ENCODE assay signal across 11 cellular contexts in genomic region chr1:212981571-212982328, GRCh38. TPM values are rescaled to one million over a fixed set of nuclear protein-coding genes. Genes with fewer than 3 reads are reported as not detected.
DNase-seq lines count a peak whose midpoint lies in the region; ATAC-seq, FAIRE-seq and TF ChIP-seq lines count a peak whose summit lies in the region.
"Had no signal": no experiment of that assay in that cellular context is flagged by ENCODE, and none has a peak within 500 bp of the region (broad histone marks: within the 10 kb centered on the region; RNA-seq: fewer than 3 reads in every experiment).

No MANE protein-coding gene starts in this region.

- no peak overlapping the region for H3K27ac ChIP-seq in IMR-90 (ENCODE audit: insufficient read depth, low read length)
- H3K27ac ChIP-seq: neutrophil, SJSA1 had no signal

- H3K4ac ChIP-seq in IMR-90 (ENCODE audit: low read depth, low read length): no peak overlapping the region

- H3K36me3 Mint-ChIP-seq in osteocyte (ENCODE audit: unreplicated experiment) (no peaks in the 10 kb centered on the region), MCF 10A (ENCODE audit: insufficient read depth, unreplicated experiment) (no peaks in the 10 kb centered on the region)

- CTCF ChIA-PET in IMR-90 (lab: Yijun Ruan, JAX): interaction anchor here (2.8 kb wide), 1 partner anchor 14 kb away, joined by 10 read pairs; no protein-coding TSS in a partner anchor
- CTCF ChIA-PET in MCF 10A (lab: Yijun Ruan, JAX): interaction anchor here (0.8 to 1.2 kb wide), 5 partner anchors 9 to 15 kb away, joined by 3 to 5 read pairs (median 4); no protein-coding TSS in a partner anchor

- BruUV-seq in IMR-90 (replicated peaks; lab: Mats Ljungman, UMichigan): no TSS peak
- no TSS peak for BruUV-seq in MCF 10A (replicated peaks; lab: Mats Ljungman, UMichigan)

- H2BK15ac ChIP-seq in IMR-90 (ENCODE audit: low read depth, low read length): no peak overlapping the region

- no peaks in the 10 kb centered on the region for H4K20me1 ChIP-seq in IMR-90 (ENCODE audit: insufficient read depth, low read length)

- POLR2A ChIA-PET in IMR-90 (lab: Charles Lee; ENCODE audit: unreplicated experiment) (no interaction called here), MCF 10A (lab: Yijun Ruan, JAX) (no interaction called here)

- no peak overlapping the region for H4K8ac ChIP-seq in IMR-90 (ENCODE audit: low read depth in 2 of 2, low read length in 2 of 2)

- H3K79me1 ChIP-seq in IMR-90 (ENCODE audit: low read depth in 1 of 2, low read length in 2 of 2): no peaks in the 10 kb centered on the region

- TF ChIP-seq POLR2A in GM12891 (IDR thresholded peaks at IDR 0.05; ENCODE audit: low read depth, low read length): no peak
- no peak for TF ChIP-seq POLR2A in IMR-90 (IDR thresholded peaks at IDR 0.05; ENCODE audit: low read depth, low read length)

- no peak overlapping the region for H2AK9ac ChIP-seq in IMR-90 (replicated peaks; ENCODE audit: low read depth, low read length, poor library complexity)

- no peaks in the 10 kb centered on the region for H3K27me3 ChIP-seq in IMR-90 (ENCODE audit: control insufficient read depth, insufficient read depth, low read length)
- H3K27me3 ChIP-seq: neutrophil, SJSA1 had no signal

- no peaks in the 10 kb centered on the region for H3K9me3 ChIP-seq in IMR-90 (ENCODE audit: control insufficient read depth, insufficient read depth, low read length)
- H3K9me3 ChIP-seq: neutrophil, SJSA1 had no signal

- H3K14ac ChIP-seq in IMR-90 (replicated peaks; ENCODE audit: low read depth, low read length): no peak overlapping the region

- H4K91ac ChIP-seq in IMR-90 (ENCODE audit: insufficient read depth, low read depth, low read length): no peak overlapping the region

- no peak overlapping the region for H2BK20ac ChIP-seq in IMR-90 (ENCODE audit: low read depth, low read length)

- H3K4me1 Mint-ChIP-seq in osteocyte (ENCODE audit: unreplicated experiment) (peaks cover 4% of the 10 kb centered on the region), MCF 10A (ENCODE audit: insufficient read depth, unreplicated experiment) (no peaks in the 10 kb centered on the region)

- no peak for TF ChIP-seq RAD21 in IMR-90 (IDR thresholded peaks at IDR 0.05; ENCODE audit: low read length)

- H2BK120ac ChIP-seq in IMR-90 (ENCODE audit: low read depth, low read length): no peak overlapping the region

- H3K18ac ChIP-seq in IMR-90 (ENCODE audit: low read depth, low read length): no peak overlapping the region

- H3K56ac ChIP-seq in IMR-90 (ENCODE audit: extremely low read depth, insufficient read depth, low read length): no peak overlapping the region

- H3K9me3 Mint-ChIP-seq in osteocyte (ENCODE audit: unreplicated experiment) (no peaks in the 10 kb centered on the region), MCF 10A (ENCODE audit: unreplicated experiment) (no peaks in the 10 kb centered on the region)
- H3K9me3 Mint-ChIP-seq: dendritic cell treated with granulocyte-macrophage colony-stimulating factor and Interleukin-4, amounts not matched to agents 40 ng/mL and 50 ng/mL, for 4 days had no signal

- H2AFZ ChIP-seq in IMR-90 (replicated peaks; ENCODE audit: low read length, poor library complexity): no peak overlapping the region

- DNase-seq in GM12891 (ENCODE audit: insufficient read length, low spot score): no peak
- peak; percentile 13 for DNase-seq in IMR-90
- no peak for DNase-seq in left ventricle myocardium superior
- no peak for DNase-seq in osteocyte (ENCODE audit: extremely low spot score, unreplicated experiment)
- no peak for DNase-seq in MCF 10A (ENCODE audit: unreplicated experiment)
- no peak for DNase-seq in NCI-H1417 treated with DMSO at 0.1 percent for 48 hours (lab: John Stamatoyannopoulos, UW)
- DNase-seq in amygdala (lab: John Stamatoyannopoulos, UW): no peak

- H3K36me3 ChIP-seq in IMR-90 (ENCODE audit: control insufficient read depth, insufficient read depth, low read length): no peaks in the 10 kb centered on the region; the same call in 1 of the 2 replicates
- H3K36me3 ChIP-seq: neutrophil, SJSA1 had no signal

- no CpG with 5 or more reads among the region's 13 CpGs for WGBS in IMR-90 (ENCODE audit: extremely low coverage in 2 of 2, insufficient read length in 1 of 2), 2 experiments

- no peaks in the 10 kb centered on the region for H3K27me3 Mint-ChIP-seq in osteocyte (ENCODE audit: unreplicated experiment)
- no peaks in the 10 kb centered on the region for H3K27me3 Mint-ChIP-seq in MCF 10A (ENCODE audit: insufficient read depth, unreplicated experiment)

- peaks cover 11% of the 10 kb centered on the region; the same call in 1 of the 2 replicates for H3K4me1 ChIP-seq in IMR-90 (ENCODE audit: control insufficient read depth, insufficient read depth, low read length)
- H3K4me1 ChIP-seq: SJSA1 had no signal

- H3K4me3 ChIP-seq in IMR-90 (ENCODE audit: insufficient read depth, low read depth, low read length): no peak overlapping the region
- H3K4me3 ChIP-seq: SJSA1 had no signal

- ATAC-seq in GM21619 (IDR thresholded peaks at IDR 0.05; ENCODE audit: unreplicated experiment): peak; percentile 52
- no peak; the same call in 1 of the 2 replicates for ATAC-seq in IMR-90 (ENCODE audit: low read depth)
- ATAC-seq in left ventricle myocardium superior: peak; percentile 38

- H4K5ac ChIP-seq in IMR-90 (ENCODE audit: low read depth, low read length): no peak overlapping the region

- no peak overlapping the region for H3K9ac ChIP-seq in IMR-90 (ENCODE audit: low read depth, low read length)

- H3K9me1 ChIP-seq in IMR-90 (ENCODE audit: insufficient read depth, low read length): no peaks in the 10 kb centered on the region

- H3K4me2 ChIP-seq in IMR-90 (ENCODE audit: low read depth, low read length): no peak overlapping the region

- peak; percentile 77 for FAIRE-seq in GM12891 (lab: Jason Lieb, UNC)

- intact Hi-C loops in IMR-90 (cut with micrococcal nuclease) (no loop called here), left ventricle myocardium superior (cut with micrococcal nuclease) (no loop called here), MCF 10A (cut with micrococcal nuclease) (no loop called here)

- no peak overlapping the region for H3K4me3 Mint-ChIP-seq in osteocyte (ENCODE audit: unreplicated experiment)
- no peak overlapping the region for H3K4me3 Mint-ChIP-seq in MCF 10A (ENCODE audit: unreplicated experiment)
- H3K4me3 Mint-ChIP-seq: dendritic cell treated with granulocyte-macrophage colony-stimulating factor and Interleukin-4, amounts not matched to agents 40 ng/mL and 50 ng/mL, for 4 days had no signal

- H2BK5ac ChIP-seq in IMR-90 (ENCODE audit: low read depth, low read length, poor library complexity, severe bottlenecking): no peak overlapping the region

- H2AK5ac ChIP-seq in IMR-90 (ENCODE audit: low read depth, low read length): no peak overlapping the region

- dilution Hi-C loops in IMR-90 (cut with HindIII; ENCODE audit: low sequenced_read_pairs, unreplicated experiment): no loop called here

- H3K23ac ChIP-seq in IMR-90 (ENCODE audit: low read depth, low read length): no peak overlapping the region

- in situ Hi-C loops in IMR-90 (cut with MboI; ENCODE audit: low sequenced_read_pairs): loop anchor here (25.0 kb wide), 1 partner anchor 319 kb away; no protein-coding TSS in a partner anchor

- TF ChIP-seq CTCF in IMR-90 (conservative IDR thresholded peaks at IDR 0.05; ENCODE audit: low read depth, low read length) (no peak), osteocyte (IDR thresholded peaks at IDR 0.05) (no peak), MCF 10A (IDR thresholded peaks at IDR 0.05; ENCODE audit: unreplicated experiment) (no peak)

- no peak overlapping the region for H3K27ac Mint-ChIP-seq in osteocyte (ENCODE audit: unreplicated experiment)
- H3K27ac Mint-ChIP-seq in MCF 10A (ENCODE audit: low read depth, unreplicated experiment): no peak overlapping the region
- H3K27ac Mint-ChIP-seq: dendritic cell treated with granulocyte-macrophage colony-stimulating factor and Interleukin-4, amounts not matched to agents 40 ng/mL and 50 ng/mL, for 4 days had no signal

TF ChIP-seq in GM12891, 5 proteins besides CTCF, POLR2A, EP300 and RAD21:
- no peak for TF ChIP-seq POU2F2 (IDR thresholded peaks at IDR 0.05; ENCODE audit: low read depth, low read length)
- TF ChIP-seq SPI1 (IDR thresholded peaks at IDR 0.05; ENCODE audit: low read depth, low read length): peak; percentile 50

TF ChIP-seq in IMR-90, 13 proteins besides CTCF, POLR2A, EP300 and RAD21 (continues in another document):
- no peak for TF ChIP-seq CEBPB (IDR thresholded peaks at IDR 0.05; ENCODE audit: low read depth, low read length)
- no peak for TF ChIP-seq CHD1 (IDR thresholded peaks at IDR 0.05; ENCODE audit: low read depth, low read length)
- no peak for TF ChIP-seq RFX5 (IDR thresholded peaks at IDR 0.05; ENCODE audit: low read depth, low read length)
- TF ChIP-seq MXI1 (IDR thresholded peaks at IDR 0.05; ENCODE audit: borderline replicate concordance, low read depth, low read length): no peak
- no peak for TF ChIP-seq USF2 (IDR thresholded peaks at IDR 0.05; ENCODE audit: low read depth, low read length)
- TF ChIP-seq SMC3 (IDR thresholded peaks at IDR 0.05; ENCODE audit: low read depth, low read length): no peak
- no peak for TF ChIP-seq MAFK (IDR thresholded peaks at IDR 0.05; ENCODE audit: low read depth, low read length)

RNA-seq across cellular contexts. Expression of gene VASH2, which starts 31.4 kb away (rescaled TPM):
- 8.0 TPM for polyA plus RNA-seq in GM12891 (2012; ENCODE audit: low read depth, missing spikeins)
- total RNA-seq in IMR-90 (2012; rRNA removed): 0.83 and 0.90 TPM in 2 replicates
- polyA plus RNA-seq in IMR-90 (2012; rRNA removed): 1.1 and 1.2 TPM in 2 replicates
- 0.82 and 1.0 TPM in 2 replicates for polyA plus RNA-seq in IMR-90 (2012; cell fraction: cytosol; rRNA removed)
- polyA plus RNA-seq in IMR-90 (2012; cell fraction: nucleus; rRNA removed; ENCODE audit: low replicate concordance): 0.92 and 2.2 TPM in 2 replicates
- total RNA-seq in left ventricle myocardium superior: 1.0 TPM
- 3.3 and 3.7 TPM in 2 replicates for total RNA-seq in osteocyte
- total RNA-seq in MCF 10A (2022): not detected in 2 replicates

RNA-seq across cellular contexts. Expression of gene ANGEL2, which starts 33.9 kb away (rescaled TPM):
- 12.2 TPM for polyA plus RNA-seq in GM12891 (2012; ENCODE audit: low read depth, missing spikeins)
- total RNA-seq in IMR-90 (2012; rRNA removed): 44.1 and 49.2 TPM in 2 replicates
- 10.6 and 13.4 TPM in 2 replicates for polyA plus RNA-seq in IMR-90 (2012; rRNA removed)
- polyA plus RNA-seq in IMR-90 (2012; cell fraction: cytosol; rRNA removed): 5.2 and 5.8 TPM in 2 replicates
- 7.3 and 32.8 TPM in 2 replicates for polyA plus RNA-seq in IMR-90 (2012; cell fraction: nucleus; rRNA removed; ENCODE audit: low replicate concordance)
- 16.4 TPM for total RNA-seq in left ventricle myocardium superior
- 30.5 and 34.7 TPM in 2 replicates for total RNA-seq in osteocyte
- total RNA-seq in MCF 10A (2022): 87.1 and 89.7 TPM in 2 replicates
